Comparison of ENCODE assay signal across 8 cellular contexts in the genomic region with DNA sequence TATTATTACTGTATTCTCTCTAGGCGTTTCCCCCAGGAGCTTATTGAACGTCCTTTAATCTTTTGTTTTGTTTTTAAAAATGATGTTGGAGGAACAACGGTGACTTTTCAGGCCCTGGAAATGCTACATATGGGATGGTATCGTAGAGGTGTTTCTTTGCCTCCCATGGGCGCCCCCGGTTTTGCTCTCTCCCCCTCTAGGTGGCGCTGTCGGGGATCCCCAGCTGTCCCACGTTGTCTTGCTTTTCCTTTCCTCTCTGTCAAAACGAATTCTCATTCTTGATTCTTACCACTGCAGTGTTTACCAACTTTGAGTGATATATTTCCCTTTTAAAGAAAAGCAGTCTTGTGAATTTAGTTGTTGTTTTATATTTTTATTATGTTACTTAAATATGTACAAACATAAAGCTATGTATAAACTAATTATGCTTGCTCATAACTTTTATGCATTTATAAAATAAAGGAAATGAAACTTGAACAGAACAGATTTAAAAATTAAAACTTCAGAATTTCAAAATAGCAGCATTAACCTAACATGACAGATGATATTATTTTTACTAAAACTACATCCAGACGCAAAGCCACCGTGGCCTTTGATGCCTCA.
DNase-seq lines count a peak whose midpoint lies in the region; ATAC-seq and TF ChIP-seq lines count a peak whose summit lies in the region.

No MANE protein-coding gene starts in this region.

- no peak overlapping the region for H3K4me3 Mint-ChIP-seq in T-helper 2 cell treated with Interferon-gamma antibody and Interleukin-4, amounts not matched to agents 5 μg/mL and 100 μg/mL, for 36 hours

- no peak for TF ChIP-seq POLR2A in erythroblast (IDR thresholded peaks at IDR 0.05; ENCODE audit: low read length)

- H3K4me1 Mint-ChIP-seq in T-helper 2 cell treated with Interferon-gamma antibody and Interleukin-4, amounts not matched to agents 5 μg/mL and 100 μg/mL, for 36 hours (ENCODE audit: low read depth): no peaks in the 10 kb centered on the region

- no peak for ATAC-seq in HG03280 (IDR thresholded peaks at IDR 0.05; ENCODE audit: unreplicated experiment)

- TF ChIP-seq CTCF in GM20000 (IDR thresholded peaks at IDR 0.05; ENCODE audit: extremely low read depth, missing control alignments): peak; percentile 78

- H3K36me3 Mint-ChIP-seq in T-helper 2 cell treated with Interferon-gamma antibody and Interleukin-4, amounts not matched to agents 5 μg/mL and 100 μg/mL, for 36 hours (ENCODE audit: low read depth): no peaks in the 10 kb centered on the region

- peaks cover 52% of the 10 kb centered on the region for H3K27me3 Mint-ChIP-seq in T-helper 2 cell treated with Interferon-gamma antibody and Interleukin-4, amounts not matched to agents 5 μg/mL and 100 μg/mL, for 36 hours (ENCODE audit: low read depth)

- no peak overlapping the region for H3K27ac Mint-ChIP-seq in T-helper 2 cell treated with Interferon-gamma antibody and Interleukin-4, amounts not matched to agents 5 μg/mL and 100 μg/mL, for 36 hours

- DNase-seq in AG20443 (ENCODE audit: low spot score): peak; percentile 13
- peak; percentile 43 for DNase-seq in GM20000 (ENCODE audit: low spot score)
- peak; percentile 20 for DNase-seq in T-helper 2 cell treated with Interferon-gamma antibody and Interleukin-4, amounts not matched to agents 5 μg/mL and 100 μg/mL, for 36 hours (ENCODE audit: low spot score)
- peak; percentile 12 to 54 for DNase-seq in erythroblast (lab: John Stamatoyannopoulos, UW)
- DNase-seq in stimulated activated CD4-positive, alpha-beta T cell treated with anti-CD3 and anti-CD28 coated beads, Interleukin-4, amount 100 ng/mL, for 48 hours (ENCODE audit: low read depth in 2 of 2): peak; percentile 23 to 51
- no peak for DNase-seq in C1 segment of cervical spinal cord (lab: John Stamatoyannopoulos, UW)
- no peak for DNase-seq in putamen (ENCODE audit: low spot score)

- H3K9me3 Mint-ChIP-seq in T-helper 2 cell treated with Interferon-gamma antibody and Interleukin-4, amounts not matched to agents 5 μg/mL and 100 μg/mL, for 36 hours: no peaks in the 10 kb centered on the region

Comparison
In these comparisons a context has a peak if more than half of its experiments do, and no peak if none do; other contexts are left out.
1. DNase-seq: peak in AG20443 (single experiment), GM20000 (single experiment), T-helper 2 cell treated with Interferon-gamma antibody and Interleukin-4, amounts not matched to agents 5 μg/mL and 100 μg/mL, for 36 hours (single experiment), erythroblast (2 of 2) and stimulated activated CD4-positive, alpha-beta T cell treated with anti-CD3 and anti-CD28 coated beads, Interleukin-4, amount 100 ng/mL, for 48 hours (2 of 2); none in C1 segment of cervical spinal cord (0 of 14) and putamen (single experiment).